32 cellular contexts compared by ENCODE assay signal in genomic region chr1:89102055-89102454, GRCh38.
"Had no signal": no experiment of that assay in that cellular context is flagged by ENCODE, and none has a peak within 500 bp of the region (broad histone marks: within the 10 kb centered on the region; RNA-seq: fewer than 3 reads in every experiment).

No MANE protein-coding gene starts in this region.

- H3K4me3 Mint-ChIP-seq: activated B cell treated with CpG ODN at 0.5 μM for 24 hours; activated CD4-positive, alpha-beta T cell treated with anti-CD3 and anti-CD28 coated beads, Interleukin-2, amount 10 ng/mL, durations not matched to agents 24 days and 14 days; activated CD8-positive, alpha-beta T cell treated with anti-CD3 and anti-CD28 coated beads for 36 hours; activated naive CD8-positive, alpha-beta T cell; activated naive CD8-positive, alpha-beta T cell treated with anti-CD3 and anti-CD28 coated beads, Interleukin-2, amount 10 ng/mL, durations not matched to agents 7 days and 5 days; activated naive CD8-positive, alpha-beta T cell treated with anti-CD3 and anti-CD28 coated beads, Interleukin-2, amount 50 U/mL, for 24 hours; activated T-cell treated with anti-CD3 and anti-CD28 coated beads, Interleukin-2, amount 50 U/mL, for 4 hours; activated T-cell treated with anti-CD3 and anti-CD28 coated beads, Interleukin-2, amount 50 U/mL, for 72 hours; activated T-helper 1 cell treated with anti-CD3 and anti-CD28 coated beads, Interleukin-12 subunit alpha, Interleukin-12 subunit beta, Interleukin-2, Interleukin-4 antibody, amounts not matched to agents 30 ng/mL and 10 ng/mL and 1 ng/mL, durations not matched to agents 14 hours and 24 hours and 36 hours; brain; central memory CD8-positive, alpha-beta T cell; T-helper 1 cell treated with Interleukin-12 subunit alpha and Interleukin-12 subunit beta and Interleukin-4 antibody, amounts not matched to agents 30 μg/mL and 1 μg/mL, for 36 hours; T-helper 2 cell treated with Interferon-gamma antibody and Interleukin-4, amounts not matched to agents 5 μg/mL and 100 μg/mL, for 36 hours had no signal

- H3K4me1 Mint-ChIP-seq: activated B cell treated with CpG ODN at 0.5 μM for 24 hours, brain had no signal

- DNase-seq: activated B cell treated with CpG ODN at 0.5 μM for 24 hours; activated CD4-positive, alpha-beta T cell treated with anti-CD3 and anti-CD28 coated beads, Interleukin-2, amount 10 ng/mL, durations not matched to agents 24 days and 14 days; activated CD4-positive, alpha-beta T cell treated with anti-CD3 and anti-CD28 coated beads, Interleukin-2, amount 50 U/mL, for 1 hour; activated CD4-positive, alpha-beta T cell treated with anti-CD3 and anti-CD28 coated beads, Interleukin-2, amount 50 U/mL, for 4 hours; activated CD4-positive, CD25-positive, alpha-beta regulatory T cell treated with anti-CD3 and anti-CD28 coated beads, Interleukin-2, amount 50 U/mL, for 72 hours; activated CD8-positive, alpha-beta memory T cell treated with anti-CD3 and anti-CD28 coated beads, Interleukin-2, amount 50 U/mL, for 4 hours; activated CD8-positive, alpha-beta T cell treated with anti-CD3 and anti-CD28 coated beads for 36 hours; activated effector memory CD4-positive, alpha-beta T cell treated with Interleukin-2 at 50 U/mL for 16 hours; activated gamma-delta T cell; activated naive CD4-positive, alpha-beta T cell treated with anti-CD3 and anti-CD28 coated beads, Interleukin-2, amount 50 U/mL, for 16 hours; activated naive CD4-positive, alpha-beta T cell treated with Interleukin-2 at 50 U/mL for 16 hours; activated naive CD8-positive, alpha-beta T cell treated with anti-CD3 and anti-CD28 coated beads, Interleukin-2, amount 10 ng/mL, durations not matched to agents 7 days and 5 days; activated naive CD8-positive, alpha-beta T cell treated with anti-CD3 and anti-CD28 coated beads, Interleukin-2, amount 50 U/mL, for 24 hours; activated T-cell treated with anti-CD3 and anti-CD28 coated beads for 4 hours; activated T-cell treated with anti-CD3 and anti-CD28 coated beads, Interleukin-2, amount 50 U/mL, for 1 hour; activated T-cell treated with anti-CD3 and anti-CD28 coated beads, Interleukin-2, amount 50 U/mL, for 4 hours; activated T-cell treated with anti-CD3 and anti-CD28 coated beads, Interleukin-2, amount 50 U/mL, for 72 hours; amygdala; anterior cingulate cortex; caudate nucleus; cerebellar nuclear complex; colonic mucosa; T-helper 1 cell; T-helper 2 cell; T-helper 9 cell had no signal

- H3K9me3 Mint-ChIP-seq: activated B cell treated with CpG ODN at 0.5 μM for 24 hours; central memory CD8-positive, alpha-beta T cell had no signal

- ATAC-seq: activated CD8-positive, alpha-beta T cell treated with anti-CD3 and anti-CD28 coated beads for 36 hours; activated naive CD8-positive, alpha-beta T cell treated with anti-CD3 and anti-CD28 coated beads, Interleukin-2, amount 50 U/mL, for 24 hours; activated T-cell treated with anti-CD3 and anti-CD28 coated beads, Interleukin-2, amount 50 U/mL, for 4 hours had no signal

- H3K27me3 Mint-ChIP-seq: activated CD4-positive, alpha-beta T cell treated with anti-CD3 and anti-CD28 coated beads, Interleukin-2, amount 10 ng/mL, durations not matched to agents 24 days and 14 days; activated CD8-positive, alpha-beta T cell treated with anti-CD3 and anti-CD28 coated beads for 36 hours; activated naive CD8-positive, alpha-beta T cell; activated naive CD8-positive, alpha-beta T cell treated with anti-CD3 and anti-CD28 coated beads, Interleukin-2, amount 10 ng/mL, durations not matched to agents 7 days and 5 days; activated naive CD8-positive, alpha-beta T cell treated with anti-CD3 and anti-CD28 coated beads, Interleukin-2, amount 50 U/mL, for 24 hours; brain; central memory CD8-positive, alpha-beta T cell had no signal

- H3K27ac Mint-ChIP-seq: activated B cell treated with CpG ODN at 0.5 μM for 24 hours; activated CD4-positive, alpha-beta T cell treated with anti-CD3 and anti-CD28 coated beads, Interleukin-2, amount 10 ng/mL, durations not matched to agents 24 days and 14 days; activated CD8-positive, alpha-beta T cell treated with anti-CD3 and anti-CD28 coated beads for 36 hours; activated naive CD8-positive, alpha-beta T cell; activated naive CD8-positive, alpha-beta T cell treated with anti-CD3 and anti-CD28 coated beads, Interleukin-2, amount 50 U/mL, for 24 hours; activated T-helper 1 cell treated with anti-CD3 and anti-CD28 coated beads, Interleukin-12 subunit alpha, Interleukin-12 subunit beta, Interleukin-2, Interleukin-4 antibody, amounts not matched to agents 30 ng/mL and 10 ng/mL and 1 ng/mL, durations not matched to agents 14 hours and 24 hours and 36 hours; activated T-helper 2 cell treated with anti-CD3 and anti-CD28 coated beads, Interferon-gamma antibody, Interleukin-2, Interleukin-4, amounts not matched to agents 10 μg/mL and 5 μg/mL and 100 μg/mL, durations not matched to agents 14 hours and 24 hours and 36 hours; brain; T-helper 1 cell treated with Interleukin-12 subunit alpha and Interleukin-12 subunit beta and Interleukin-4 antibody, amounts not matched to agents 30 μg/mL and 1 μg/mL, for 36 hours; T-helper 2 cell treated with Interferon-gamma antibody and Interleukin-4, amounts not matched to agents 5 μg/mL and 100 μg/mL, for 36 hours had no signal

- H3K36me3 Mint-ChIP-seq: brain had no signal
